ENCODE assay signal across 8 cellular contexts in the genomic region with DNA sequence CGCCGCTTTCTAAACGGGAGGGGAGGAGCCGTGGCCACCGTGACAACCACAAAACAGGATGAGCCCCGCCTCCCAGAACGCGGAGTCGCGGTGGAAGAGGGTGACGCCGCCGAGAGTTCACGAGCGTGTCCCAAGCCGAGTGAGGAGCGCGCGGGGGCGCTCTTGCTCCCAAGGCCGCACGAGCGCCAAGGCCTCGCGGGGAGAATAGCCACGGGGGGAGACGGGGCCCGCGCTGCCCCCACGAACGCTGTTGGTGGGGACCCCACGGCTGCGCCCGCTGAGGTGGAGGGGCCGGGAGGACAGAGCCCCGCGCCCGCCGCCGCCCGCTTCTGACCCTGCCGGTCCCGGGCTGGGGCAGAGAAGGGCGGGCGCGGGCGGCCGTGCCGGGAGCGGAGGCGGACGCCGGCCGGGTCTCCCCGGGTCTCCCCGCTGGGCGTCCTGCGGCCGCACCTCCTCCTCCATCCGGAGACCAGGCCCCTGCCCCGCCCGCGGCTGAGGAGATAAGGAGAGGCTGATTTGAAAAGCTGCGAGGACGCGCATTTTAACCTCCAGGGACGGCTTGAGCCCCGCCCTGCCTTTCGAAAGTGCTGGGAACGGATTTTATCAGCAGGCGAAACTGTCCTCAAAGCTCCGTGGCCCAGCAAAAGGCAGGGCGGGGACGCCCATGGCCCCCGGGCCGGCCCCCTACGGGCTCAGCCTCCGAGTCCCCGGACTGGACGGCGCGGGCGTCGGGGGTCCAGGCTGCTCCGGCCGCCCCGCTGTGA. TPM values are rescaled to one million over a fixed set of nuclear protein-coding genes. Genes with fewer than 3 reads are reported as not detected.
DNase-seq lines count a peak whose midpoint lies in the region; ATAC-seq and TF ChIP-seq lines count a peak whose summit lies in the region.

No MANE protein-coding gene starts in this region.

- H3F3A ChIP-seq in neural cell (ENCODE audit: insufficient read depth, low read length, poor library complexity, severe bottlenecking), result no peaks in the 10 kb centered on the region

- peak; percentile 37 for TF ChIP-seq RAD21 in neural cell (conservative IDR thresholded peaks at IDR 0.05)

- no peak overlapping the region for H3K4me3 ChIP-seq in GM12864 (ENCODE audit: low read depth, low read length)
- peak overlapping the region; percentile 50 for H3K4me3 ChIP-seq in fibroblast of villous mesenchyme (ENCODE audit: low read depth, low read length)
- peak overlapping the region; percentile 56 for H3K4me3 ChIP-seq in neural cell (ENCODE audit: low read length)

- H3K79me2 ChIP-seq in neural cell (replicated peaks; ENCODE audit: insufficient read depth, low read length), result no peaks in the 10 kb centered on the region

- H3K9me3 Mint-ChIP-seq in activated T-helper 2 cell treated with anti-CD3 and anti-CD28 coated beads, Interferon-gamma antibody, Interleukin-2, Interleukin-4, amounts not matched to agents 10 μg/mL and 5 μg/mL and 100 μg/mL, durations not matched to agents 14 hours and 24 hours and 36 hours, result no peaks in the 10 kb centered on the region

- TF ChIP-seq CTCF in GM12864 (IDR thresholded peaks at IDR 0.05; ENCODE audit: low read depth, low read length, missing control alignments), result peak; percentile 31
- peak; percentile 49 for TF ChIP-seq CTCF in fibroblast of villous mesenchyme (IDR thresholded peaks at IDR 0.05; ENCODE audit: insufficient read depth, low read depth, low read length)
- TF ChIP-seq CTCF in neural cell (IDR thresholded peaks at IDR 0.05; ENCODE audit: poor library complexity, severe bottlenecking), result peak; percentile 66

- intact Hi-C loops in activated T-helper 2 cell treated with anti-CD3 and anti-CD28 coated beads, Interferon-gamma antibody, Interleukin-2, Interleukin-4, amounts not matched to agents 10 μg/mL and 5 μg/mL and 100 μg/mL, durations not matched to agents 14 hours and 24 hours and 36 hours (cut with micrococcal nuclease), result loop anchor here (2.0 to 5.0 kb wide), 2 partner anchors 48 to 103 kb away; no protein-coding TSS in a partner anchor

- H3K27me3 Mint-ChIP-seq in activated T-helper 2 cell treated with anti-CD3 and anti-CD28 coated beads, Interferon-gamma antibody, Interleukin-2, Interleukin-4, amounts not matched to agents 10 μg/mL and 5 μg/mL and 100 μg/mL, durations not matched to agents 14 hours and 24 hours and 36 hours (ENCODE audit: low read depth), result peaks cover 13% of the 10 kb centered on the region

- H3K9me3 ChIP-seq in neural cell (ENCODE audit: low read length), result no peaks in the 10 kb centered on the region

- H2AFZ ChIP-seq in neural cell (ENCODE audit: low read depth, low read length), result no peak overlapping the region

- H3K36me3 Mint-ChIP-seq in activated T-helper 2 cell treated with anti-CD3 and anti-CD28 coated beads, Interferon-gamma antibody, Interleukin-2, Interleukin-4, amounts not matched to agents 10 μg/mL and 5 μg/mL and 100 μg/mL, durations not matched to agents 14 hours and 24 hours and 36 hours (ENCODE audit: low read depth), result no peaks in the 10 kb centered on the region

- H4K20me1 ChIP-seq in neural cell (ENCODE audit: insufficient read depth), result no peaks in the 10 kb centered on the region

- no peaks in the 10 kb centered on the region for H3K9me2 ChIP-seq in neural cell (ENCODE audit: insufficient read depth, low read length)

- peak overlapping the region; percentile 67 for H3K4me3 Mint-ChIP-seq in activated T-helper 2 cell treated with anti-CD3 and anti-CD28 coated beads, Interferon-gamma antibody, Interleukin-2, Interleukin-4, amounts not matched to agents 10 μg/mL and 5 μg/mL and 100 μg/mL, durations not matched to agents 14 hours and 24 hours and 36 hours (ENCODE audit: low read depth)

- no peak for DNase-seq in GM12864 (ENCODE audit: low read depth)
- DNase-seq in NCI-H460 (ENCODE audit: extremely low read depth, low read depth), result peak; percentile 59
- DNase-seq in activated T-helper 2 cell treated with anti-CD3 and anti-CD28 coated beads, Interferon-gamma antibody, Interleukin-2, Interleukin-4, amounts not matched to agents 10 μg/mL and 5 μg/mL and 100 μg/mL, durations not matched to agents 14 hours and 24 hours and 36 hours (ENCODE audit: low spot score), result peak; percentile 51
- peak; percentile 75 for DNase-seq in fibroblast of villous mesenchyme (ENCODE audit: low read depth)
- no peak for DNase-seq in cerebellar cortex (ENCODE audit: low spot score)
- no peak for DNase-seq in A172 (ENCODE audit: low spot score)

- no peak for TF ChIP-seq EP300 in neural cell (conservative IDR thresholded peaks at IDR 0.05; ENCODE audit: poor library complexity, severe bottlenecking)

- no peak overlapping the region for H3K27ac Mint-ChIP-seq in activated T-helper 2 cell treated with anti-CD3 and anti-CD28 coated beads, Interferon-gamma antibody, Interleukin-2, Interleukin-4, amounts not matched to agents 10 μg/mL and 5 μg/mL and 100 μg/mL, durations not matched to agents 14 hours and 24 hours and 36 hours

- H3K4me1 Mint-ChIP-seq in activated T-helper 2 cell treated with anti-CD3 and anti-CD28 coated beads, Interferon-gamma antibody, Interleukin-2, Interleukin-4, amounts not matched to agents 10 μg/mL and 5 μg/mL and 100 μg/mL, durations not matched to agents 14 hours and 24 hours and 36 hours (ENCODE audit: low read depth), result peaks cover 28% of the 10 kb centered on the region

- H3K9ac ChIP-seq in neural cell (ENCODE audit: low read length), result no peak overlapping the region

- no peaks in the 10 kb centered on the region for H3K36me3 ChIP-seq in neural cell (ENCODE audit: insufficient read depth, low read length)

- H3K27ac ChIP-seq in neural cell (ENCODE audit: low read length), result no peak overlapping the region

- no peak overlapping the region for H3K4me2 ChIP-seq in neural cell (ENCODE audit: low read length)

- ATAC-seq in GM21786 (IDR thresholded peaks at IDR 0.05; ENCODE audit: unreplicated experiment), result no peak

- peaks cover 46% of the 10 kb centered on the region for H3K27me3 ChIP-seq in neural cell (ENCODE audit: insufficient read depth, low read depth, low read length)

TF ChIP-seq in neural cell, 6 proteins besides CTCF, POLR2A, EP300 and RAD21:
- no peak for TF ChIP-seq EZH2 (IDR thresholded peaks at IDR 0.05; ENCODE audit: borderline replicate concordance, insufficient read depth, low read length, poor library complexity, severe bottlenecking)
- TF ChIP-seq SMC3 (conservative IDR thresholded peaks at IDR 0.05; ENCODE audit: poor library complexity), result peak; percentile 50

RNA-seq across cellular contexts. Expression of a gene that starts 3.8 kb away (rescaled TPM):
- 3.3 and 5.0 TPM in 2 replicates for total RNA-seq in NCI-H460 (2014; rRNA removed; shearing (Covaris generic))
- polyA plus RNA-seq in NCI-H460 (2014; cell fraction: nucleus; rRNA removed), result 17.4 and 23.3 TPM in 2 replicates
- total RNA-seq in activated T-helper 2 cell treated with anti-CD3 and anti-CD28 coated beads, Interferon-gamma antibody, Interleukin-2, Interleukin-4, amounts not matched to agents 10 μg/mL and 5 μg/mL and 100 μg/mL, durations not matched to agents 14 hours and 24 hours and 36 hours, result 14.4 TPM in 2 replicates
- 2.2 and 4.2 TPM in 2 replicates for total RNA-seq in fibroblast of villous mesenchyme
- polyA plus RNA-seq in neural cell, result 7.2 and 14.2 TPM in 2 replicates
- polyA minus RNA-seq in neural cell, result 3.4 and 4.2 TPM in 2 replicates
- total RNA-seq in A172 (2014; rRNA removed; shearing (Covaris generic)), result 4.3 TPM in 1 of 2 replicates, not detected in the other

Comparison
In these comparisons a context has a peak if more than half of its experiments do, and no peak if none do; other contexts are left out.
1. DNase-seq: peak in NCI-H460 (single experiment), activated T-helper 2 cell treated with anti-CD3 and anti-CD28 coated beads, Interferon-gamma antibody, Interleukin-2, Interleukin-4, amounts not matched to agents 10 μg/mL and 5 μg/mL and 100 μg/mL, durations not matched to agents 14 hours and 24 hours and 36 hours (single experiment) and fibroblast of villous mesenchyme (single experiment); none in GM12864 (single experiment), cerebellar cortex (single experiment) and A172 (single experiment).
2. Peak in every context shown above with its lines, with median percentiles within 50 percentile points of each other: CTCF ChIP-seq.